Comparison of ENCODE assay signal across 1 cellular context in the genomic region with DNA sequence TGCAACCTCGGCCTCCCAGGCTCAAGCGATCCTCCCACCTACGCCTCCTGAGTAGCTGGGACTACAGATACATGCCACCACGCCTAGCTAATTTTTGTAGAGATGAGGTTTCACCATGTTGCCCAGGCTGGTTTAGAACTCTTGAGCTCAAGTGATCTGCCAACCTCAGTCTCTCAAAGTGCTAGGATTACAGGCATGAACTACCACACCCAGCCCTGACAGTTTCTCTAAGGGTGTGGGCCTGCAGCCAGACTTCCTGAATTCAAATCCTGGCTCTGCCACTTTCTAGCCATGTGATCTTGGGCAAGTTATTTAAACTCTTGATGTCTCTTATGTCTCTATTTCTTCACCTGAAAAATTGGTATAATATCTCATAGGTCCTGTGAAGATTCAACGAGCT.
TF ChIP-seq lines count a peak whose summit lies in the region.

No MANE protein-coding gene starts in this region.

TF ChIP-seq in HepG2, 621 proteins besides CTCF, POLR2A, EP300 and RAD21:
- TF ChIP-seq TCF7 (IDR thresholded peaks at IDR 0.05; ENCODE audit: low read depth) (no peak), SETDB1 (CRISPR knock-in tag; IDR thresholded peaks at IDR 0.05; ENCODE audit: borderline replicate concordance) (no peak), NAIF1 (CRISPR knock-in tag; IDR thresholded peaks at IDR 0.05; ENCODE audit: borderline replicate concordance) (no peak), ZNF343 (CRISPR knock-in tag; IDR thresholded peaks at IDR 0.05) (no peak), ZNF775 (CRISPR knock-in tag; IDR thresholded peaks at IDR 0.05; ENCODE audit: borderline replicate concordance) (no peak), ZC3H13 (CRISPR knock-in tag; IDR thresholded peaks at IDR 0.05) (no peak), GLI4 (CRISPR knock-in tag; IDR thresholded peaks at IDR 0.05; ENCODE audit: borderline replicate concordance) (no peak), MTF1 (CRISPR knock-in tag; IDR thresholded peaks at IDR 0.05) (no peak), RXRA (CRISPR knock-in tag; IDR thresholded peaks at IDR 0.05) (no peak), SIN3B (IDR thresholded peaks at IDR 0.05; ENCODE audit: low read length) (no peak), GATAD1 (CRISPR knock-in tag; IDR thresholded peaks at IDR 0.05) (no peak), ZNF264 (CRISPR knock-in tag; IDR thresholded peaks at IDR 0.05) (no peak), HNRNPH1 (optimal IDR thresholded peaks at IDR 0.05; ENCODE audit: low read depth, low read length) (no peak), DR1 (CRISPR knock-in tag; IDR thresholded peaks at IDR 0.05) (no peak), KDM6A (CRISPR knock-in tag; IDR thresholded peaks at IDR 0.05; ENCODE audit: low read depth) (no peak)
- TF ChIP-seq, protein P1, sequence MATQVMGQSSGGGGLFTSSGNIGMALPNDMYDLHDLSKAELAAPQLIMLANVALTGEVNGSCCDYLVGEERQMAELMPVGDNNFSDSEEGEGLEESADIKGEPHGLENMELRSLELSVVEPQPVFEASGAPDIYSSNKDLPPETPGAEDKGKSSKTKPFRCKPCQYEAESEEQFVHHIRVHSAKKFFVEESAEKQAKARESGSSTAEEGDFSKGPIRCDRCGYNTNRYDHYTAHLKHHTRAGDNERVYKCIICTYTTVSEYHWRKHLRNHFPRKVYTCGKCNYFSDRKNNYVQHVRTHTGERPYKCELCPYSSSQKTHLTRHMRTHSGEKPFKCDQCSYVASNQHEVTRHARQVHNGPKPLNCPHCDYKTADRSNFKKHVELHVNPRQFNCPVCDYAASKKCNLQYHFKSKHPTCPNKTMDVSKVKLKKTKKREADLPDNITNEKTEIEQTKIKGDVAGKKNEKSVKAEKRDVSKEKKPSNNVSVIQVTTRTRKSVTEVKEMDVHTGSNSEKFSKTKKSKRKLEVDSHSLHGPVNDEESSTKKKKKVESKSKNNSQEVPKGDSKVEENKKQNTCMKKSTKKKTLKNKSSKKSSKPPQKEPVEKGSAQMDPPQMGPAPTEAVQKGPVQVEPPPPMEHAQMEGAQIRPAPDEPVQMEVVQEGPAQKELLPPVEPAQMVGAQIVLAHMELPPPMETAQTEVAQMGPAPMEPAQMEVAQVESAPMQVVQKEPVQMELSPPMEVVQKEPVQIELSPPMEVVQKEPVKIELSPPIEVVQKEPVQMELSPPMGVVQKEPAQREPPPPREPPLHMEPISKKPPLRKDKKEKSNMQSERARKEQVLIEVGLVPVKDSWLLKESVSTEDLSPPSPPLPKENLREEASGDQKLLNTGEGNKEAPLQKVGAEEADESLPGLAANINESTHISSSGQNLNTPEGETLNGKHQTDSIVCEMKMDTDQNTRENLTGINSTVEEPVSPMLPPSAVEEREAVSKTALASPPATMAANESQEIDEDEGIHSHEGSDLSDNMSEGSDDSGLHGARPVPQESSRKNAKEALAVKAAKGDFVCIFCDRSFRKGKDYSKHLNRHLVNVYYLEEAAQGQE (IDR thresholded peaks at IDR 0.05; ENCODE audit: borderline replicate concordance in 1 of 2, low read depth in 1 of 2, low read length in 2 of 2): no peak
- TF ChIP-seq, protein P2, sequence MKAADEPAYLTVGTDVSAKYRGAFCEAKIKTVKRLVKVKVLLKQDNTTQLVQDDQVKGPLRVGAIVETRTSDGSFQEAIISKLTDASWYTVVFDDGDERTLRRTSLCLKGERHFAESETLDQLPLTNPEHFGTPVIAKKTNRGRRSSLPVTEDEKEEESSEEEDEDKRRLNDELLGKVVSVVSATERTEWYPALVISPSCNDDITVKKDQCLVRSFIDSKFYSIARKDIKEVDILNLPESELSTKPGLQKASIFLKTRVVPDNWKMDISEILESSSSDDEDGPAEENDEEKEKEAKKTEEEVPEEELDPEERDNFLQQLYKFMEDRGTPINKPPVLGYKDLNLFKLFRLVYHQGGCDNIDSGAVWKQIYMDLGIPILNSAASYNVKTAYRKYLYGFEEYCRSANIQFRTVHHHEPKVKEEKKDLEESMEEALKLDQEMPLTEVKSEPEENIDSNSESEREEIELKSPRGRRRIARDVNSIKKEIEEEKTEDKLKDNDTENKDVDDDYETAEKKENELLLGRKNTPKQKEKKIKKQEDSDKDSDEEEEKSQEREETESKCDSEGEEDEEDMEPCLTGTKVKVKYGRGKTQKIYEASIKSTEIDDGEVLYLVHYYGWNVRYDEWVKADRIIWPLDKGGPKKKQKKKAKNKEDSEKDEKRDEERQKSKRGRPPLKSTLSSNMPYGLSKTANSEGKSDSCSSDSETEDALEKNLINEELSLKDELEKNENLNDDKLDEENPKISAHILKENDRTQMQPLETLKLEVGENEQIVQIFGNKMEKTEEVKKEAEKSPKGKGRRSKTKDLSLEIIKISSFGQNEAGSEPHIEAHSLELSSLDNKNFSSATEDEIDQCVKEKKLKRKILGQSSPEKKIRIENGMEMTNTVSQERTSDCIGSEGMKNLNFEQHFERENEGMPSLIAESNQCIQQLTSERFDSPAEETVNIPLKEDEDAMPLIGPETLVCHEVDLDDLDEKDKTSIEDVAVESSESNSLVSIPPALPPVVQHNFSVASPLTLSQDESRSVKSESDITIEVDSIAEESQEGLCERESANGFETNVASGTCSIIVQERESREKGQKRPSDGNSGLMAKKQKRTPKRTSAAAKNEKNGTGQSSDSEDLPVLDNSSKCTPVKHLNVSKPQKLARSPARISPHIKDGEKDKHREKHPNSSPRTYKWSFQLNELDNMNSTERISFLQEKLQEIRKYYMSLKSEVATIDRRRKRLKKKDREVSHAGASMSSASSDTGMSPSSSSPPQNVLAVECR (CRISPR knock-in tag; IDR thresholded peaks at IDR 0.05; ENCODE audit: borderline replicate concordance): no peak
- TF ChIP-seq, protein P3, sequence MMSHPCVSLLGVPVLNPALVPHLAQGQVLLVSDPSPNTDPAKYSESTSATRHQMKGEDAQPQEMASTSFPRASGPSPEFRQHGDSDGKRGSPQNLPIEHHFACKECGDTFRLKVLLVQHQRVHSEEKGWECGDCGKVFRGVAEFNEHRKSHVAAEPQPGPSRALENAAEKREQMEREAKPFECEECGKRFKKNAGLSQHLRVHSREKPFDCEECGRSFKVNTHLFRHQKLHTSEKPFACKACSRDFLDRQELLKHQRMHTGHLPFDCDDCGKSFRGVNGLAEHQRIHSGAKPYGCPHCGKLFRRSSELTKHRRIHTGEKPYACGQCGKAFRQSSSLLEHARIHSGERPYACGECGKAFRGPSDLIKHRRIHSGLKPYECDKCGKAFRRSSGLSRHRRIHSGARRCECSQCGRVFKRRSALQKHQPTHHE (CRISPR knock-in tag; IDR thresholded peaks at IDR 0.05; ENCODE audit: borderline replicate concordance): no peak
- TF ChIP-seq, protein P4, sequence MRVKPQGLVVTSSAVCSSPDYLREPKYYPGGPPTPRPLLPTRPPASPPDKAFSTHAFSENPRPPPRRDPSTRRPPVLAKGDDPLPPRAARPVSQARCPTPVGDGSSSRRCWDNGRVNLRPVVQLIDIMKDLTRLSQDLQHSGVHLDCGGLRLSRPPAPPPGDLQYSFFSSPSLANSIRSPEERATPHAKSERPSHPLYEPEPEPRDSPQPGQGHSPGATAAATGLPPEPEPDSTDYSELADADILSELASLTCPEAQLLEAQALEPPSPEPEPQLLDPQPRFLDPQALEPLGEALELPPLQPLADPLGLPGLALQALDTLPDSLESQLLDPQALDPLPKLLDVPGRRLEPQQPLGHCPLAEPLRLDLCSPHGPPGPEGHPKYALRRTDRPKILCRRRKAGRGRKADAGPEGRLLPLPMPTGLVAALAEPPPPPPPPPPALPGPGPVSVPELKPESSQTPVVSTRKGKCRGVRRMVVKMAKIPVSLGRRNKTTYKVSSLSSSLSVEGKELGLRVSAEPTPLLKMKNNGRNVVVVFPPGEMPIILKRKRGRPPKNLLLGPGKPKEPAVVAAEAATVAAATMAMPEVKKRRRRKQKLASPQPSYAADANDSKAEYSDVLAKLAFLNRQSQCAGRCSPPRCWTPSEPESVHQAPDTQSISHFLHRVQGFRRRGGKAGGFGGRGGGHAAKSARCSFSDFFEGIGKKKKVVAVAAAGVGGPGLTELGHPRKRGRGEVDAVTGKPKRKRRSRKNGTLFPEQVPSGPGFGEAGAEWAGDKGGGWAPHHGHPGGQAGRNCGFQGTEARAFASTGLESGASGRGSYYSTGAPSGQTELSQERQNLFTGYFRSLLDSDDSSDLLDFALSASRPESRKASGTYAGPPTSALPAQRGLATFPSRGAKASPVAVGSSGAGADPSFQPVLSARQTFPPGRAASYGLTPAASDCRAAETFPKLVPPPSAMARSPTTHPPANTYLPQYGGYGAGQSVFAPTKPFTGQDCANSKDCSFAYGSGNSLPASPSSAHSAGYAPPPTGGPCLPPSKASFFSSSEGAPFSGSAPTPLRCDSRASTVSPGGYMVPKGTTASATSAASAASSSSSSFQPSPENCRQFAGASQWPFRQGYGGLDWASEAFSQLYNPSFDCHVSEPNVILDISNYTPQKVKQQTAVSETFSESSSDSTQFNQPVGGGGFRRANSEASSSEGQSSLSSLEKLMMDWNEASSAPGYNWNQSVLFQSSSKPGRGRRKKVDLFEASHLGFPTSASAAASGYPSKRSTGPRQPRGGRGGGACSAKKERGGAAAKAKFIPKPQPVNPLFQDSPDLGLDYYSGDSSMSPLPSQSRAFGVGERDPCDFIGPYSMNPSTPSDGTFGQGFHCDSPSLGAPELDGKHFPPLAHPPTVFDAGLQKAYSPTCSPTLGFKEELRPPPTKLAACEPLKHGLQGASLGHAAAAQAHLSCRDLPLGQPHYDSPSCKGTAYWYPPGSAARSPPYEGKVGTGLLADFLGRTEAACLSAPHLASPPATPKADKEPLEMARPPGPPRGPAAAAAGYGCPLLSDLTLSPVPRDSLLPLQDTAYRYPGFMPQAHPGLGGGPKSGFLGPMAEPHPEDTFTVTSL (CRISPR knock-in tag; IDR thresholded peaks at IDR 0.05; ENCODE audit: borderline replicate concordance): no peak
- TF ChIP-seq, protein P5, sequence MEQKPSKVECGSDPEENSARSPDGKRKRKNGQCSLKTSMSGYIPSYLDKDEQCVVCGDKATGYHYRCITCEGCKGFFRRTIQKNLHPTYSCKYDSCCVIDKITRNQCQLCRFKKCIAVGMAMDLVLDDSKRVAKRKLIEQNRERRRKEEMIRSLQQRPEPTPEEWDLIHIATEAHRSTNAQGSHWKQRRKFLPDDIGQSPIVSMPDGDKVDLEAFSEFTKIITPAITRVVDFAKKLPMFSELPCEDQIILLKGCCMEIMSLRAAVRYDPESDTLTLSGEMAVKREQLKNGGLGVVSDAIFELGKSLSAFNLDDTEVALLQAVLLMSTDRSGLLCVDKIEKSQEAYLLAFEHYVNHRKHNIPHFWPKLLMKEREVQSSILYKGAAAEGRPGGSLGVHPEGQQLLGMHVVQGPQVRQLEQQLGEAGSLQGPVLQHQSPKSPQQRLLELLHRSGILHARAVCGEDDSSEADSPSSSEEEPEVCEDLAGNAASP (CRISPR knock-in tag; IDR thresholded peaks at IDR 0.05; ENCODE audit: borderline replicate concordance): no peak
